ENCODE assay signal across 8 cellular contexts in the genomic region with DNA sequence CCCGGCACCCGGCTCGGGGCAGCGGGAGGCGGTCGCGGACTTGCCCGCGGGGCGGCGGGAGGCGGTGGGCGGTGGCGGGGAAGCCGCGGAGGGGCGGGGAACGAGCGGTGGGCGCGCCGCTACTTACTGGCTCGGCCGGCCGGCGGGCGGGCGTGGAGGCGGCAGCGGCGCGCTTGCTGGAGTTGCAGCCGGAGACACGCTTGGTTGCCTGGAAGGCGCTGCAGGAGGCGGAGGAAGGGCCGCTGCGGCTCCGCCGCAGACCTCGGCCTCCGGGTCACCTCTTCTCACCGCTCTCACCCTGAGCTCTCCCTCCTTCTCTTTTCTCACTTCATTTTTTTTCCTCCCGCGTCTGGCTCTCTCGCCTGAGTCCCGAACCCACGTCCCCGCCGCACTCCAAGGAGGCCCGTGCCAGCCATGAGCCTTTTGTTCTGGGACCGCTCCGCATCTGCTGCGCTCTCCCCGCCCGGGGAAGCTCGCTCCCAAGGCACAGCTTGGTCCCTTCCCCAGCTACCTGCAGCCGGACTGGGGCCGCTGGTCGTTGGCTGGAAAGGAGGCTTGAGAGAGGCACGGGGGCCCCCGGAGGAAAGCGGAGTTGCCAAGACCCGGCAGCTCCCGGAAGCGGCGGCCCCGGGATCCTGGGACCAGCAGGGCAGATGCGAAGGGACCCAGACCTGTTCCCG. TPM values are rescaled to one million over a fixed set of nuclear protein-coding genes. Genes with fewer than 3 reads are reported as not detected.
DNase-seq lines count a peak whose midpoint lies in the region; ATAC-seq and TF ChIP-seq lines count a peak whose summit lies in the region.

No MANE protein-coding gene starts in this region.

- H3K4me3 Mint-ChIP-seq in Caco-2 (ENCODE audit: unreplicated experiment) (peak overlapping the region; percentile 77), nephron (peak overlapping the region; percentile 82 to 84 (median 83))

- H3K9me3 Mint-ChIP-seq in Caco-2 (ENCODE audit: unreplicated experiment): no peaks in the 10 kb centered on the region
- peaks cover 10% of the 10 kb centered on the region for H3K9me3 Mint-ChIP-seq in nephron

- no peaks in the 10 kb centered on the region for H3K36me3 Mint-ChIP-seq in Caco-2 (ENCODE audit: insufficient read depth, unreplicated experiment)
- no peaks in the 10 kb centered on the region for H3K36me3 Mint-ChIP-seq in nephron (ENCODE audit: low read depth)

- H3K4me1 ChIP-seq in Caco-2: peaks cover 7% of the 10 kb centered on the region

- H3K27me3 Mint-ChIP-seq in Caco-2 (ENCODE audit: insufficient read depth, unreplicated experiment) (peaks cover 17% of the 10 kb centered on the region), nephron (ENCODE audit: low read depth) (peaks cover 52% of the 10 kb centered on the region)

- H3K27me3 ChIP-seq in Caco-2 (replicated peaks; ENCODE audit: control insufficient read depth, insufficient read depth, low read length): no peaks in the 10 kb centered on the region; the same call in none of the 2 replicates

- H3K27ac Mint-ChIP-seq in Caco-2 (ENCODE audit: unreplicated experiment) (no peak overlapping the region), nephron (no peak overlapping the region)

- DNase-seq in Caco-2 (peak in 1 of 2 experiments; percentile 52), NCI-H510A treated with DMSO at 0.1 percent for 48 hours (lab: John Stamatoyannopoulos, UW) (peak; percentile 38), cerebellum (ENCODE audit: low spot score) (peak; percentile 47), SKM-1 (lab: John Stamatoyannopoulos, UW; ENCODE audit: unreplicated experiment) (no peak), OCI-M1 (lab: John Stamatoyannopoulos, UW) (no peak)

- ATAC-seq in GM18867 (IDR thresholded peaks at IDR 0.05; ENCODE audit: unreplicated experiment) (peak; percentile 94), HG02970 (IDR thresholded peaks at IDR 0.05; ENCODE audit: low FRiP score, unreplicated experiment) (peak; percentile 85)

- BruUV-seq in Caco-2 (replicated peaks; lab: Mats Ljungman, UMichigan): no TSS peak

- H3K9me3 ChIP-seq in Caco-2: 0 out of 2 replicates have a peak, but pooled peaks cover 4% of the 10 kb centered on the region

- POLR2A ChIA-PET in Caco-2 (lab: Charles Lee): interaction anchor here (0.6 kb wide), 1 partner anchor 57 kb away, joined by 4 read pairs; no protein-coding TSS in a partner anchor

- CTCF ChIA-PET in Caco-2 (lab: Charles Lee): interaction anchor here (0.8 kb wide), 1 partner anchor 237 kb away, joined by 6 read pairs; no protein-coding TSS in a partner anchor

- no peaks in the 10 kb centered on the region for H3K36me3 ChIP-seq in Caco-2 (ENCODE audit: control insufficient read depth, insufficient read depth, low read length)

- peak overlapping the region; percentile 47 for H3K4me3 ChIP-seq in Caco-2 (ENCODE audit: low read depth, low read length)

- H3K4me1 Mint-ChIP-seq in Caco-2 (ENCODE audit: low read depth, unreplicated experiment) (no peaks in the 10 kb centered on the region), nephron (no peaks in the 10 kb centered on the region)

- intact Hi-C loops in Caco-2 (cut with micrococcal nuclease; ENCODE audit: unreplicated experiment): loop anchor here (2.0 kb wide), 1 partner anchor 57 kb away; no protein-coding TSS in a partner anchor

- TF ChIP-seq CTCF in Caco-2 (IDR thresholded peaks at IDR 0.05; ENCODE audit: insufficient read depth in 1 of 2, low read depth in 1 of 2, low read length in 1 of 2, severe bottlenecking in 1 of 2, unreplicated experiment in 1 of 2) (no peak), nephron (IDR thresholded peaks at IDR 0.05; ENCODE audit: unreplicated experiment in 3 of 3) (no peak)

RNA-seq across cellular contexts. Expression of gene KCNK10, which starts 0.6 kb away (rescaled TPM):
- total RNA-seq in Caco-2 (2022): 2.9 and 3.7 TPM in 2 replicates
- 23.4 TPM for total RNA-seq in cerebellum

Comparison
In these comparisons a context has a peak if more than half of its experiments do, and no peak if none do; other contexts are left out.
1. DNase-seq: peak in NCI-H510A treated with DMSO at 0.1 percent for 48 hours (single experiment) and cerebellum (single experiment); none in SKM-1 (single experiment) and OCI-M1 (single experiment).